8 cellular contexts compared by ENCODE assay signal in the genomic region with DNA sequence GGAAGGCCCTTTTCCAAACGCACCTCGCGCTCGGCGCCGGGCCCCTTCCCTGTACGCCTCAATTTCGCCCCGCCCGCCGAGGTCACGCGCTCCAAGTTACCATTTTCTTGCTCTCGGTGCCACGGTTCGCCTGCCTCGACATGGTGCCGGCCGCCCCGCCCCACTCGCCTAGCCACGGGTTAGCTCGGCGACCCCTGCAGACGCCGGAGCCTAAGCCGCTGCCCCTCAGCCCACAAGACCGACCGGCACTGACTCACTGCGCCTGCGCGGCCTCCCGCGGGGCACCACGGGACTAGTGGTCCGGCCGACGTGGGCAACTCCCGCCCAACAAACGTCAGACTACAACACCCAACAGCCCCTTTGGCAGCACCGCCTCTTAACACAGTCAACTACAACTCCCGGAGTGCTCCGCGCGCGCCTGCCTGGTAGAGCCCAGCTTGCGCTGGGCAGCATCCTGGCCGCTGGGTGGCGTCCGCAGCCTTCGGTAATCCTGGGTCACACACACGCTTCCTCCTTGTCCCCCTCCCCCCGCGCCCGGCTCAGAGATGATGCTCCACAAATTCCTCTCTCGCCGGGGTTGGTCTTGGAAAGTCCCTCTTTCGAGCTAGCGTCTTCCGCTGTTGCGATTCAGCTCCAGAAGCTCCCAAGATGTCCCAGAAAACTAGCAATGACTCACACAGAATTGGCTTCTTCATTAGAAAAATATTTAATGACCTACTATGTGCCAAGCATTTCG. TPM values are rescaled to one million over a fixed set of nuclear protein-coding genes. Genes with fewer than 3 reads are reported as not detected.
DNase-seq lines count a peak whose midpoint lies in the region; ATAC-seq and TF ChIP-seq lines count a peak whose summit lies in the region.

Gene TRAPPC3 (minus strand): TSS at position 250 of the 736 bp plus-strand sequence. CDS start 108 bp downstream, at position 142.

- in situ Hi-C loops in GM13976 (cut with MboI; ENCODE audit: low sequenced_read_pairs, unreplicated experiment): no loop called here

- 0 to 1% (median 1%) methylated on average over 24 to 62 of the region's 62 CpGs for WGBS in adrenal gland, 4 donors
- WGBS in heart left ventricle, 4 donors: 1% methylated on average over 34 to 62 of the region's 62 CpGs
- 2% methylated on average over 30 to 59 of the region's 62 CpGs for WGBS in upper lobe of left lung, 2 donors

- TF ChIP-seq CTCF in GM13976 (IDR thresholded peaks at IDR 0.05; ENCODE audit: borderline replicate concordance, control extremely low read depth, extremely low read depth, insufficient read depth, missing control alignments) (peak; percentile 99), adrenal gland (IDR thresholded peaks at IDR 0.05) (peak; percentile 75 to 99 (median 98)), heart left ventricle (IDR thresholded peaks at IDR 0.05) (peak; percentile 88 to 100 (median 96)), upper lobe of left lung (IDR thresholded peaks at IDR 0.05) (peak; percentile 89 to 100 (median 99))

- DNase-seq in GM13976 (ENCODE audit: low spot score) (peak; percentile 98), NCI-H146 (lab: John Stamatoyannopoulos, UW) (peak; percentile 99), T-helper 1 cell (peak; percentile 99 to 100 (median 99)), adrenal gland (peak; percentile 100), heart left ventricle (peak; percentile 100), posterior cingulate gyrus (peak; percentile 99 to 100 (median 100)), upper lobe of left lung (peak; percentile 100)

- peak; percentile 63 to 77 for TF ChIP-seq POLR2A in adrenal gland (IDR thresholded peaks at IDR 0.05)
- TF ChIP-seq POLR2A in heart left ventricle (IDR thresholded peaks at IDR 0.05): peak in 1 of 2 donors; percentile 93
- TF ChIP-seq POLR2A in upper lobe of left lung (IDR thresholded peaks at IDR 0.05): peak in 3 of 4 donors; percentile 76 to 95 (median 89)

- H3K36me3 ChIP-seq in adrenal gland (replicated peaks in 1 of 2): peaks cover 0 to 8% of the 10 kb centered on the region in 2 donors
- peaks cover 0 to 7% (median 0%) of the 10 kb centered on the region in 9 donors for H3K36me3 ChIP-seq in heart left ventricle
- H3K36me3 ChIP-seq in upper lobe of left lung: peaks cover 0 to 4% (median 2%) of the 10 kb centered on the region in 4 donors

- H3K4me3 ChIP-seq in adrenal gland: peak within 1 kb of the TSS; percentile 59 to 96 (median 76)
- peak within 1 kb of the TSS; percentile 57 to 98 (median 84) for H3K4me3 ChIP-seq in heart left ventricle
- H3K4me3 ChIP-seq in upper lobe of left lung: peak within 1 kb of the TSS; percentile 72 to 80 (median 75)

- H3K27me3 ChIP-seq in adrenal gland (no peaks in the 10 kb centered on the region), heart left ventricle (no peaks in the 10 kb centered on the region), upper lobe of left lung (no peaks in the 10 kb centered on the region)

- H3K9me3 ChIP-seq in adrenal gland (replicated peaks in 1 of 3): no peaks in the 10 kb centered on the region
- H3K9me3 ChIP-seq in heart left ventricle: no peaks in the 10 kb centered on the region
- H3K9me3 ChIP-seq in upper lobe of left lung: no peaks in the 10 kb centered on the region

- H3K27ac ChIP-seq in adrenal gland: peak within 1 kb of the TSS; percentile 74 to 97 (median 96)
- H3K27ac ChIP-seq in heart left ventricle: peak within 1 kb of the TSS; percentile 90 to 99 (median 96)
- H3K27ac ChIP-seq in upper lobe of left lung: peak within 1 kb of the TSS; percentile 94 to 99 (median 98)

- peak in 2 of 4 donors; percentile 28 to 35 for TF ChIP-seq EP300 in upper lobe of left lung (IDR thresholded peaks at IDR 0.05)

- peak; percentile 89 for ATAC-seq in HG02870 (IDR thresholded peaks at IDR 0.05; ENCODE audit: unreplicated experiment)
- ATAC-seq in heart left ventricle: peak; percentile 90 to 95 (median 92)
- ATAC-seq in upper lobe of left lung (ENCODE audit: low FRiP score in 2 of 2): peak; percentile 95 to 98

- H3K4me1 ChIP-seq in adrenal gland (replicated peaks in 1 of 2) (peaks cover 27 to 45% of the 10 kb centered on the region in 2 donors), heart left ventricle (peaks cover 7 to 62% (median 48%) of the 10 kb centered on the region in 12 donors), upper lobe of left lung (peaks cover 38 to 56% (median 46%) of the 10 kb centered on the region in 4 donors)

- intact Hi-C loops in adrenal gland (cut with DNase I): loop anchor here (5.0 to 10.0 kb wide), 2 partner anchors 143 to 245 kb away; partner anchors contain the start of gene LSM10 (in 1 of the 2)
- intact Hi-C loops in heart left ventricle (cut with DNase I): loop anchor here in 7 of 10 donors (1.0 to 2.0 kb wide), 7 partner anchors 39 to 271 kb away; partner anchors contain the start of gene THRAP3 (in 1 of the 7)
- intact Hi-C loops in posterior cingulate gyrus (cut with DNase I): loop anchor here (1.0 kb wide), 3 partner anchors 39 to 136 kb away; partner anchors contain the start of gene THRAP3

RNA-seq across cellular contexts. Expression of gene TRAPPC3, which starts in this region (rescaled TPM):
- total RNA-seq in adrenal gland (100 to 1,000 TPM in 6 of 8 donors, 10 to 100 TPM in 2; 74.6 to 182 (median 133) TPM), heart left ventricle (10 to 100 TPM; 45.3 to 77.2 (median 52.9) TPM), upper lobe of left lung (100 to 1,000 TPM in 2 of 6 donors, 10 to 100 TPM in 4; 65.8 to 120 (median 75.5) TPM)
- polyA plus RNA-seq in adrenal gland (100 to 1,000 TPM in 1 of 3 donors, 10 to 100 TPM in 2; 54.0 to 106 (median 65.1) TPM), heart left ventricle (10 to 100 TPM; 40.8 to 89.6 TPM)

Comparison
In these comparisons a context has a peak if more than half of its experiments do, and no peak if none do; other contexts are left out.
1. Peak in every context shown above with its lines: DNase-seq, ATAC-seq, H3K4me3 ChIP-seq and H3K27ac ChIP-seq.